ENCODE assay signal across 9 cellular contexts in the genomic region with DNA sequence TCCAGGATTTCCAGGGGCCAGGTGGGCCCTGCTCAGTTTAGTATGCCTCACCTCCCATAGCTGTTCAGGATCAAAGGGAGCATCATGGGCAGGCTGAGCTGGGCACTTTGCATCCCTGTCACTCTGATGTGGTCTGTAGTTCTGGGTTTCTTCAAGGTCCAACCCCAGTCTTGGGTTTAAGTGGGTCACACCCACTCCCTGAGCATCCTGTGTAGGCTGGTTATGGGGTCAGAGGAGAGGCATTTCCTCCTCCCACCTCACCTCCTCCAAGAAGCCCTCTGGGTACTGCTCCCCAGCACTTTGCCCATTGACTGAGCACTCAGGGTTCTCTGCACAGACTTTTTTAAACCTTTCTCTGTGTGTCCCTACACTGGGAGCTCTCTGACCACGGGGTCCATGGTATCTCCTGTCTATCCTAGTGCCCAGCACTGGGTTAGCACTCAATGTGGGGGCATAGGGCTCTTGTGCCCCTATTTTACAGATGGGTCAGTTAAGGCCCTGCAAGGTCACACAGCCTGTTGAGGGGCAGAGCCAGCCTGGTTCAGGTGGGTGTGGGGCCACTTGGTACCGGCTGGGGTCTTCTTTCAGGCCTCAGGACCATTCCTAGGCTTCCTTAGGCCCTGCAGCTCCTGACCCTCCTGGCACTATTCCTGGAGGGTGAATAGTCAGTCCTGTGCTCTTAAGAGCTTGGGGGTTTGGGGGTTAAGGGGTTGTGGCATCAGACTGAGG. TPM values are rescaled to one million over a fixed set of nuclear protein-coding genes. Genes with fewer than 3 reads are reported as not detected.
A peak's percentile ranks its signal among the peaks of the same experiment; 100 is the strongest.
DNase-seq lines count a peak whose midpoint lies in the region; ATAC-seq and TF ChIP-seq lines count a peak whose summit lies in the region.
"Had no signal": no experiment of that assay in that cellular context is flagged by ENCODE, and none has a peak within 500 bp of the region (broad histone marks: within the 10 kb centered on the region; RNA-seq: fewer than 3 reads in every experiment).

No MANE protein-coding gene starts in this region.

- H3K4me1 Mint-ChIP-seq in T-cell = peaks cover 26 to 51% (median 42%) of the 10 kb centered on the region in 3 donors

- no peak for TF ChIP-seq POLR2A in suprapubic skin (IDR thresholded peaks at IDR 0.05)

- intact Hi-C loops in left lung (cut with DNase I) = no loop called here

- H3K4me1 ChIP-seq in left lung (peaks cover 40 to 92% of the 10 kb centered on the region in 2 donors), suprapubic skin (peaks cover 88% of the 10 kb centered on the region)

- no peaks in the 10 kb centered on the region for H3K9me3 ChIP-seq in left lung
- H3K9me3 ChIP-seq in suprapubic skin = no peaks in the 10 kb centered on the region

- peak overlapping the region; percentile 60 to 79 (median 73) for H3K4me3 Mint-ChIP-seq in T-cell

- H3K27me3 ChIP-seq in left lung = peaks cover 0 to 30% of the 10 kb centered on the region in 2 donors
- H3K27me3 ChIP-seq in suprapubic skin = no peaks in the 10 kb centered on the region

- H3K27ac ChIP-seq in left lung (peak overlapping the region; percentile 80 to 83), suprapubic skin (peak overlapping the region; percentile 91)
- H3K27ac ChIP-seq: 22Rv1 had no signal

- H3K27ac Mint-ChIP-seq in T-cell = peak overlapping the region in 1 of 2 donors; percentile 71

- no peak for TF ChIP-seq EP300 in suprapubic skin (IDR thresholded peaks at IDR 0.05)

- no peaks in the 10 kb centered on the region for H3K36me3 ChIP-seq in left lung
- H3K36me3 ChIP-seq in suprapubic skin = no peaks in the 10 kb centered on the region

- H3K4me3 ChIP-seq in left lung = no peak overlapping the region
- peak overlapping the region; percentile 64 for H3K4me3 ChIP-seq in suprapubic skin

- no peak for TF ChIP-seq CTCF in left lung (IDR thresholded peaks at IDR 0.05)
- no peak for TF ChIP-seq CTCF in suprapubic skin (IDR thresholded peaks at IDR 0.05)

- peak; percentile 26 for DNase-seq in NK-92 treated with Interleukin-12 subunit alpha and Interleukin-12 subunit beta, amount 100 ng/mL, for 24 hours (lab: John Stamatoyannopoulos, UW)
- DNase-seq in NK-92 (lab: John Stamatoyannopoulos, UW; ENCODE audit: unreplicated experiment) (no peak), T-cell (no peak), left lung (no peak), suprapubic skin (ENCODE audit: low spot score in 2 of 2) (no peak), KG1 (lab: John Stamatoyannopoulos, UW) (no peak), left lobe of liver (ENCODE audit: low spot score) (no peak)

- ATAC-seq in T-cell (replicated peaks in 1 of 4) = peak in 2 of 4 experiments; percentile 25 to 35
- ATAC-seq in left lung = no peak
- ATAC-seq in HG03039 (IDR thresholded peaks at IDR 0.05; ENCODE audit: unreplicated experiment) = no peak
- ATAC-seq in left lobe of liver = no peak

- no peaks in the 10 kb centered on the region for H3K36me3 Mint-ChIP-seq in T-cell

- 63% methylated on average over 1 of the region's 2 CpGs for WGBS in suprapubic skin

- peaks cover 0 to 3% of the 10 kb centered on the region in 2 donors for H3K27me3 Mint-ChIP-seq in T-cell

- CTCF ChIA-PET in T-cell (lab: Charles Lee) = interaction anchor here (0.6 to 1.1 kb wide), 4 partner anchors 31 to 56 kb away, joined by 3 read pairs; no protein-coding TSS in a partner anchor

- POLR2A ChIA-PET in T-cell (lab: Charles Lee) = interaction anchor here in 1 of 2 donors (0.5 kb wide), 2 partner anchors 20 to 93 kb away, joined by 3 to 6 read pairs; no protein-coding TSS in a partner anchor

- H3K9me3 Mint-ChIP-seq in T-cell = no peaks in the 10 kb centered on the region

RNA-seq across cellular contexts. Expression of gene CXXC5, which starts 19.0 kb away (rescaled TPM):
- total RNA-seq in T-cell (1 to 10 TPM; 5.1 to 7.6 (median 6.2) TPM), left lung (10 to 100 TPM; 24.5 to 29.6 TPM), suprapubic skin (10 to 100 TPM; 21.8 to 40.6 (median 30.1) TPM), left lobe of liver (64.0 TPM)
